ENCODE assay signal across 8 cellular contexts in genomic region chr20:45407783-45408645, GRCh38. TPM values are rescaled to one million over a fixed set of nuclear protein-coding genes. Genes with fewer than 3 reads are reported as not detected.
A peak's percentile ranks its signal among the peaks of the same experiment; 100 is the strongest.
DNase-seq lines count a peak whose midpoint lies in the region; ATAC-seq, FAIRE-seq and TF ChIP-seq lines count a peak whose summit lies in the region.

Gene DBNDD2 (plus strand): TSS chr20:45408289. CDS start chr20:45408468, 179 bp downstream.

- FAIRE-seq in GM12891 (lab: Jason Lieb, UNC): no peak

- peak within 1 kb of the TSS; percentile 72 for H3K4me3 ChIP-seq in AG10803 (ENCODE audit: low read length)
- peak within 1 kb of the TSS; percentile 62 for H3K4me3 ChIP-seq in SJCRH30
- H3K4me3 ChIP-seq in tibial nerve: peak within 1 kb of the TSS; percentile 77 to 98 (median 94)

- no peaks in the 10 kb centered on the region for H3K4me1 ChIP-seq in SJCRH30
- H3K4me1 ChIP-seq in tibial nerve: peaks cover 0 to 32% (median 12%) of the 10 kb centered on the region in 4 donors

- no peaks in the 10 kb centered on the region for H3K36me3 ChIP-seq in SJCRH30
- peaks cover 0 to 37% (median 0%) of the 10 kb centered on the region in 3 donors for H3K36me3 ChIP-seq in tibial nerve

- H3K27ac ChIP-seq in SJCRH30: no peak within 1 kb of the TSS
- peak within 1 kb of the TSS; percentile 91 to 97 (median 94) for H3K27ac ChIP-seq in tibial nerve

- 81% methylated on average over 21 of the region's 21 CpGs for WGBS in tibial nerve, 2 donors

- DNase-seq in AG10803 (ENCODE audit: low read depth) (no peak), SJCRH30 (no peak), middle frontal gyrus (ENCODE audit: extremely low spot score, low spot score) (peak; percentile 62), tibial nerve (ENCODE audit: low spot score in 2 of 2) (no peak), GM12891 (ENCODE audit: insufficient read length, low spot score) (no peak)

- ATAC-seq in GM21447 (IDR thresholded peaks at IDR 0.05; ENCODE audit: unreplicated experiment): no peak
- ATAC-seq in GM18873 (IDR thresholded peaks at IDR 0.05; ENCODE audit: low FRiP score, unreplicated experiment): no peak

- H3K27me3 ChIP-seq in SJCRH30 (no peaks in the 10 kb centered on the region; the same call in 1 of the 2 replicates), tibial nerve (no peaks in the 10 kb centered on the region)

- H3K9me3 ChIP-seq in SJCRH30 (replicated peaks) (no peaks in the 10 kb centered on the region), tibial nerve (no peaks in the 10 kb centered on the region)

- in situ Hi-C loops in endometrial microvascular endothelial cells (cut with HindIII; ENCODE audit: inconsistent ontology term, low pct_unique_long_range_greater_than_20kb, low sequenced_read_pairs): no loop called here

- TF ChIP-seq EP300 in tibial nerve (IDR thresholded peaks at IDR 0.05): no peak

- no peak for TF ChIP-seq POLR2A in tibial nerve (IDR thresholded peaks at IDR 0.05)
- TF ChIP-seq POLR2A in GM12891 (IDR thresholded peaks at IDR 0.05; ENCODE audit: low read depth, low read length): no peak

- TF ChIP-seq CTCF in AG10803 (conservative IDR thresholded peaks at IDR 0.05; ENCODE audit: low read length): no peak
- no peak for TF ChIP-seq CTCF in tibial nerve (IDR thresholded peaks at IDR 0.05)

TF ChIP-seq in GM12891, 5 proteins besides CTCF, POLR2A, EP300 and RAD21:
- TF ChIP-seq SPI1 (IDR thresholded peaks at IDR 0.05; ENCODE audit: low read depth, low read length): no peak
- no peak for TF ChIP-seq POLR2AphosphoS5 (IDR thresholded peaks at IDR 0.05; ENCODE audit: low read depth, low read length)
- TF ChIP-seq POU2F2 (IDR thresholded peaks at IDR 0.05; ENCODE audit: low read depth, low read length): no peak
- TF ChIP-seq PAX5 (IDR thresholded peaks at IDR 0.05; ENCODE audit: insufficient read depth, low read length, severe bottlenecking): no peak
- no peak for TF ChIP-seq TAF1 (IDR thresholded peaks at IDR 0.05; ENCODE audit: low read depth, low read length)

RNA-seq across cellular contexts. Expression of gene DBNDD2, which starts in this region (rescaled TPM):
- total RNA-seq in SJCRH30 (2014; rRNA removed; shearing (Covaris generic)): 5.2 and 8.1 TPM in 2 replicates
- 13.8 TPM for total RNA-seq in endometrial microvascular endothelial cells (ENCODE audit: inconsistent ontology term)
- 10 to 100 TPM; 36.3 to 63.3 (median 51.1) TPM for total RNA-seq in tibial nerve
- polyA plus RNA-seq in GM12891 (2012; ENCODE audit: low read depth, missing spikeins): 1.7 TPM
